Comparison of ENCODE assay signal across 26 cellular contexts in the genomic region with DNA sequence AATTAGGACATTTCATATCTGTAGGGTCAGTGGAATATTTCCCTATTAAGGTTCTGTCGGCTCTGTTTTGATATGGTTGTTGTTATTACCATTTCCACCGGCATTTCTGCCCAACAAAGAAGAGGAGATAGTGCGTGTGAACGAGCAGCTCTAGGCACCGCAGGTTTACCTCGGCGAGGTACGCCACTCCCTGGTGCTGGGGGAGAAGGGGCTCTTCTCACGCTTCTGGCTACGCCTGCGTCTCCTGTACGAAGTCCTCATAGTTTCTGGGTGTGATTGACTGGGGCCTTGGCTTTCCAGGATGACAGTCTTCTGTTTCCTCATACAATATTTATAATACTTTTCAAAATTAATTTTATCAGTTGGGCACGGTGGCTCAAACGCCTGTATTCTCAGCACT.
"Had no signal": no experiment of that assay in that cellular context is flagged by ENCODE, and none has a peak within 500 bp of the region (broad histone marks: within the 10 kb centered on the region; RNA-seq: fewer than 3 reads in every experiment).

No MANE protein-coding gene starts in this region.

- H3K4me1 ChIP-seq: heart right ventricle, left lung, pancreas, suprapubic skin, tibial artery, upper lobe of left lung, vagina had no signal

- H3K9me3 ChIP-seq: heart right ventricle, left lung, mucosa of descending colon, pancreas, suprapubic skin, thoracic aorta, tibial artery, upper lobe of left lung, vagina had no signal

- H3K4me3 Mint-ChIP-seq: memory B cell; naive thymus-derived CD4-positive, alpha-beta T cell; natural killer cell treated with Interleukin-12 subunit alpha and Interleukin-12 subunit beta and Interleukin-15 and Interleukin-18, amount 100 ng/mL, for 72 hours; stimulated activated effector memory CD8-positive, alpha-beta T cell treated with anti-CD3 and anti-CD28 coated beads, Interleukin-12 subunit alpha, Interleukin-12 subunit beta, amount 100 ng/mL, for 72 hours; stimulated activated naive CD8-positive, alpha-beta T cell treated with anti-CD3 and anti-CD28 coated beads, Interleukin-15, Interleukin-2, amounts not matched to agents 100 ng/mL and 50 ng/mL, for 24 hours had no signal

- ATAC-seq: heart right ventricle; left colon; left lung; mucosa of descending colon; naive thymus-derived CD4-positive, alpha-beta T cell; natural killer cell treated with Interleukin-12 subunit alpha and Interleukin-12 subunit beta and Interleukin-15 and Interleukin-18, amount 100 ng/mL, for 72 hours; pancreas; right cardiac atrium; sciatic nerve; stimulated activated effector memory CD8-positive, alpha-beta T cell treated with anti-CD3 and anti-CD28 coated beads, Interleukin-12 subunit alpha, Interleukin-12 subunit beta, amount 100 ng/mL, for 72 hours had no signal

- DNase-seq: heart right ventricle; islet precursor cell; kidney glomerular epithelial cell; left colon; midbrain; naive thymus-derived CD4-positive, alpha-beta T cell; pancreas; right cardiac atrium; stimulated activated CD4-positive, alpha-beta T cell treated with anti-CD3 and anti-CD28 coated beads, Interleukin-12 subunit alpha, Interleukin-12 subunit beta, amount 100 ng/mL, for 4 hours; stimulated activated CD4-positive, alpha-beta T cell treated with anti-CD3 and anti-CD28 coated beads, Interleukin-15, amount 100 ng/mL, for 24 hours; stimulated activated CD4-positive, alpha-beta T cell treated with anti-CD3 and anti-CD28 coated beads, Interleukin-4, amount 100 ng/mL, for 24 hours; stimulated activated naive CD4-positive, alpha-beta T cell; tibial artery; upper lobe of left lung had no signal

- H3K27ac Mint-ChIP-seq: memory B cell; naive thymus-derived CD4-positive, alpha-beta T cell; natural killer cell treated with Interleukin-12 subunit alpha and Interleukin-12 subunit beta and Interleukin-15 and Interleukin-18, amount 100 ng/mL, for 72 hours; stimulated activated effector memory CD8-positive, alpha-beta T cell treated with anti-CD3 and anti-CD28 coated beads, Interleukin-12 subunit alpha, Interleukin-12 subunit beta, amount 100 ng/mL, for 72 hours; stimulated activated naive CD8-positive, alpha-beta T cell treated with anti-CD3 and anti-CD28 coated beads, Interleukin-15, Interleukin-2, amounts not matched to agents 100 ng/mL and 50 ng/mL, for 24 hours had no signal

- H3K27ac ChIP-seq: heart right ventricle, hepatocyte, left lung, pancreas, skin epidermis, suprapubic skin, thoracic aorta, tibial artery, upper lobe of left lung, vagina had no signal

- H3K9me3 Mint-ChIP-seq: naive thymus-derived CD4-positive, alpha-beta T cell; natural killer cell treated with Interleukin-12 subunit alpha and Interleukin-12 subunit beta and Interleukin-15 and Interleukin-18, amount 100 ng/mL, for 72 hours; stimulated activated effector memory CD8-positive, alpha-beta T cell treated with anti-CD3 and anti-CD28 coated beads, Interleukin-12 subunit alpha, Interleukin-12 subunit beta, amount 100 ng/mL, for 72 hours had no signal

- H3K27me3 Mint-ChIP-seq: memory B cell; naive thymus-derived CD4-positive, alpha-beta T cell; natural killer cell treated with Interleukin-12 subunit alpha and Interleukin-12 subunit beta and Interleukin-15 and Interleukin-18, amount 100 ng/mL, for 72 hours; stimulated activated naive CD8-positive, alpha-beta T cell treated with anti-CD3 and anti-CD28 coated beads, Interleukin-15, Interleukin-2, amounts not matched to agents 100 ng/mL and 50 ng/mL, for 24 hours had no signal

- H3K27me3 ChIP-seq: heart right ventricle, hepatocyte, left lung, pancreas, suprapubic skin, tibial artery, upper lobe of left lung, vagina had no signal

- H3K4me3 ChIP-seq: heart right ventricle, hepatocyte, left lung, mucosa of descending colon, pancreas, skin epidermis, suprapubic skin, thoracic aorta, tibial artery, upper lobe of left lung, vagina had no signal

- H3K4me1 Mint-ChIP-seq: memory B cell had no signal
